Comparison of ENCODE assay signal across 8 cellular contexts in the genomic region with DNA sequence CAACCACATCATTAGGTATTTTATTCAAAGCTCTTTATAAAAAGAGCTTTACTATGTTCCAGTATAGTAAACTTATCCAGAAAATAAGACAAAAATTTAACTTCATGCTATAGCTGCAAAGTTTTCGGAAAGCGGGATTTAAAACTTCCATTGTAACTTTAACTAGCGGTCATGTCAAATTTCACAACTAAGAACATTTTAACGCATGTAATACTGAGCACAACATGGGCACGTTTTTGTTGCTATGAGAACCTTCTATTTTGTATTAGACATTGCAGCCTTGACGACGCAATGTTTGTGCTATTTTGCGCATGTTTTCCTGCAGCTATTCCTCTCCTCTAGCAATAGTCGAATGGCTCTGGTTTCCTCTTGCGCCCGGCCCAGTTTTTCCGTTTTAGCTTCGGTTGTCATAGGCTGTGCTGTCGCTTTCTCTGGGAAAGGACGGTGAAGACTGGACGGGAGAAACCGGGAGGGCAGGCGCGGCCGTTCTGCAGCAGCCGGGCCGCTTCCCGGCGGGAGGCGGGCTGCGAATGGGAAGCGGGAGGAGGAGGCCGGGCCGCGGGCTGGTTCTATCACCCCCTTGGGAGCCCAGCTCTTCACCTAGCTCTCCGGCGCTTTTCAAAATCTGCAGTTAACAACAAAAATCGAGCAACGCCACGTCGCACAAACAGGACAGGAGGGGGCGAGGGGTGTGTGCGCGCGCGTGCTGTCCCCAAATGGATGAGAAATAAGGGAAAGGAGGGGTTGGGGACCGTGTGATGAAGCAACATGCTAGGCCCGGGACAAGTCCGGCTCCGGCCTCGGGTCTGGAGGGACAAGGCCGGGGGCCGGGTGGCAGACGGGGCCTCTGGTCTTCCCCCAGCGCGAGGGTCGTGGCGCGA.
DNase-seq lines count a peak whose midpoint lies in the region; ATAC-seq and TF ChIP-seq lines count a peak whose summit lies in the region.

No MANE protein-coding gene starts in this region.

- TF ChIP-seq EP300 in Ishikawa (IDR thresholded peaks at IDR 0.05; ENCODE audit: borderline replicate concordance) (no peak), neural cell (conservative IDR thresholded peaks at IDR 0.05; ENCODE audit: poor library complexity, severe bottlenecking) (peak; percentile 57)

- peak overlapping the region; percentile 59 for H3K4me2 ChIP-seq in neural cell (ENCODE audit: low read length)

- peak overlapping the region; percentile 74 for H2AFZ ChIP-seq in neural cell (ENCODE audit: low read depth, low read length)

- ATAC-seq in GM21717 (IDR thresholded peaks at IDR 0.05; ENCODE audit: unreplicated experiment): peak; percentile 22

- H3K9ac ChIP-seq in neural cell (ENCODE audit: low read length): peak overlapping the region; percentile 99
- H3K9ac ChIP-seq in subcutaneous abdominal adipose tissue (ENCODE audit: low read length in 5 of 5): peak overlapping the region; percentile 20 to 93 (median 82)

- H3F3A ChIP-seq in neural cell (ENCODE audit: insufficient read depth, low read length, poor library complexity, severe bottlenecking): no peaks in the 10 kb centered on the region

- H3K27me3 ChIP-seq in neural cell (ENCODE audit: insufficient read depth, low read depth, low read length) (no peaks in the 10 kb centered on the region), subcutaneous abdominal adipose tissue (ENCODE audit: control insufficient read depth in 5 of 5, insufficient read depth in 4 of 5, low read length in 5 of 5) (no peaks in the 10 kb centered on the region)

- H3K4me3 ChIP-seq in neural cell (ENCODE audit: low read length): peak overlapping the region; percentile 85
- peak overlapping the region; percentile 64 to 89 (median 75) for H3K4me3 ChIP-seq in subcutaneous abdominal adipose tissue (ENCODE audit: low read depth in 1 of 5, low read length in 5 of 5)

- H3K27ac ChIP-seq in neural cell (ENCODE audit: low read length) (peak overlapping the region; percentile 100), subcutaneous abdominal adipose tissue (ENCODE audit: low read depth, low read length) (peak overlapping the region; percentile 96)

- no peaks in the 10 kb centered on the region for H4K20me1 ChIP-seq in neural cell (ENCODE audit: insufficient read depth)

- TF ChIP-seq RAD21 in Ishikawa (IDR thresholded peaks at IDR 0.05; ENCODE audit: low read depth): no peak; the same call in 1 of the 2 replicates
- no peak for TF ChIP-seq RAD21 in neural cell (conservative IDR thresholded peaks at IDR 0.05)

- DNase-seq in DMS 273 (lab: John Stamatoyannopoulos, UW; ENCODE audit: unreplicated experiment) (peak; percentile 90), fibroblast of the conjunctiva (ENCODE audit: low read depth) (peak; percentile 93)
- DNase-seq in activated T-helper 9 cell treated with anti-CD3 and anti-CD28 coated beads, Interleukin-2, amount 50 U/mL, for 16 hours (ENCODE audit: low read depth): peak; percentile 46

- H3K4me1 ChIP-seq in subcutaneous abdominal adipose tissue (ENCODE audit: control insufficient read depth in 5 of 5, insufficient read depth in 5 of 5, low read length in 5 of 5): peaks cover 2 to 27% (median 20%) of the 10 kb centered on the region in 5 donors

- H3K79me2 ChIP-seq in neural cell (replicated peaks; ENCODE audit: insufficient read depth, low read length): peaks cover 18% of the 10 kb centered on the region

- H3K9me3 ChIP-seq in neural cell (ENCODE audit: low read length) (no peaks in the 10 kb centered on the region), subcutaneous abdominal adipose tissue (ENCODE audit: control insufficient read depth in 5 of 5, low read length in 5 of 5) (no peaks in the 10 kb centered on the region)

- no peak for TF ChIP-seq CTCF in neural cell (IDR thresholded peaks at IDR 0.05; ENCODE audit: poor library complexity, severe bottlenecking)

- H3K9me2 ChIP-seq in neural cell (ENCODE audit: insufficient read depth, low read length): no peaks in the 10 kb centered on the region

- H3K36me3 ChIP-seq in neural cell (ENCODE audit: insufficient read depth, low read length): no peaks in the 10 kb centered on the region
- H3K36me3 ChIP-seq in subcutaneous abdominal adipose tissue (ENCODE audit: control insufficient read depth in 5 of 5, insufficient read depth in 5 of 5, low read length in 5 of 5): no peaks in the 10 kb centered on the region

TF ChIP-seq in Ishikawa, 13 proteins besides CTCF, POLR2A, EP300 and RAD21 (continues in another document):
- TF ChIP-seq USF1 (IDR thresholded peaks at IDR 0.05) (no peak), NFIC (IDR thresholded peaks at IDR 0.05) (no peak), TCF12 (IDR thresholded peaks at IDR 0.05; ENCODE audit: low read depth) (peak; percentile 37; the same call in 1 of the 2 replicates), TEAD4 (IDR thresholded peaks at IDR 0.05) (no peak), FOXM1 (IDR thresholded peaks at IDR 0.05; ENCODE audit: borderline replicate concordance, low read depth) (no peak), ZBTB7A (IDR thresholded peaks at IDR 0.05; ENCODE audit: low read depth) (no peak; the same call in 1 of the 2 replicates), MAX (IDR thresholded peaks at IDR 0.05) (peak; percentile 62), TAF1 (IDR thresholded peaks at IDR 0.05; ENCODE audit: low read depth) (peak; percentile 40; the same call in 1 of the 2 replicates)

TF ChIP-seq in PFSK-1, 5 proteins besides CTCF, POLR2A, EP300 and RAD21:
- TF ChIP-seq TAF1 (IDR thresholded peaks at IDR 0.05; ENCODE audit: borderline replicate concordance, insufficient read depth, low read length): no peak; the same call in 1 of the 2 replicates
- TF ChIP-seq SIN3A (IDR thresholded peaks at IDR 0.05; ENCODE audit: borderline replicate concordance, insufficient read depth, low read length): peak; percentile 22; the same call in 1 of the 2 replicates

TF ChIP-seq in neural cell, 6 proteins besides CTCF, POLR2A, EP300 and RAD21:
- peak; percentile 85 for TF ChIP-seq POLR2AphosphoS5 (IDR thresholded peaks at IDR 0.05)
- peak; percentile 62 for TF ChIP-seq MXI1 (conservative IDR thresholded peaks at IDR 0.05; ENCODE audit: poor library complexity, severe bottlenecking)
- TF ChIP-seq EZH2 (IDR thresholded peaks at IDR 0.05; ENCODE audit: borderline replicate concordance, insufficient read depth, low read length, poor library complexity, severe bottlenecking): no peak
- peak; percentile 49 for TF ChIP-seq TAF1 (IDR thresholded peaks at IDR 0.05; ENCODE audit: low read depth)
- TF ChIP-seq REST (IDR thresholded peaks at IDR 0.05; ENCODE audit: borderline replicate concordance): peak; percentile 86
- peak; percentile 42 for TF ChIP-seq SMC3 (conservative IDR thresholded peaks at IDR 0.05; ENCODE audit: poor library complexity)

Comparison
In these comparisons a context has a peak if more than half of its experiments do, and no peak if none do; other contexts are left out.
1. Peak in every context shown above with its lines: DNase-seq, ATAC-seq, H3K4me3 ChIP-seq and H3K27ac ChIP-seq.